Comparison of ENCODE assay signal across 9 cellular contexts in genomic region chr1:29121516-29121937, GRCh38. TPM values are rescaled to one million over a fixed set of nuclear protein-coding genes. Genes with fewer than 3 reads are reported as not detected.
DNase-seq lines count a peak whose midpoint lies in the region; ATAC-seq and TF ChIP-seq lines count a peak whose summit lies in the region.
"Had no signal": no experiment of that assay in that cellular context is flagged by ENCODE, and none has a peak within 500 bp of the region (broad histone marks: within the 10 kb centered on the region; RNA-seq: fewer than 3 reads in every experiment).

No MANE protein-coding gene starts in this region.

- no peaks in the 10 kb centered on the region for H3K9me3 Mint-ChIP-seq in endothelial cell (ENCODE audit: unreplicated experiment)

- intact Hi-C loops in HCT116 (cut with micrococcal nuclease): loop anchor here (1.0 kb wide), 1 partner anchor 239 kb away; no protein-coding TSS in a partner anchor

- H3K9me2 ChIP-seq in HCT116 (ENCODE audit: insufficient read depth) (no peaks in the 10 kb centered on the region), neural cell (ENCODE audit: insufficient read depth, low read length) (no peaks in the 10 kb centered on the region)

- no peaks in the 10 kb centered on the region for H3K9me3 ChIP-seq in HCT116 (ENCODE audit: control insufficient read depth in 1 of 2, insufficient read depth in 1 of 2, low read depth in 1 of 2, low read length in 2 of 2)
- H3K9me3 ChIP-seq in neural cell (ENCODE audit: low read length): no peaks in the 10 kb centered on the region

- H3K4me2 ChIP-seq in HCT116 (ENCODE audit: low read length) (peak overlapping the region; percentile 99), neural cell (ENCODE audit: low read length) (no peak overlapping the region)

- TF ChIP-seq RAD21 in HCT116 (IDR thresholded peaks at IDR 0.05; ENCODE audit: low read depth): no peak
- TF ChIP-seq RAD21 in neural cell (conservative IDR thresholded peaks at IDR 0.05): no peak

- CTCF ChIA-PET in HCT116 (lab: Charles Lee): interaction anchor here (1.0 to 2.7 kb wide), 8 partner anchors 9 to 244 kb away, joined by 4 to 9 read pairs (median 4); partner anchors contain the start of gene SRSF4

- no peak for TF ChIP-seq POLR2A in HCT116 (IDR thresholded peaks at IDR 0.05; ENCODE audit: borderline replicate concordance, extremely low read depth, insufficient read depth, insufficient read length)

- no peak overlapping the region for H3K27ac Mint-ChIP-seq in endothelial cell (ENCODE audit: unreplicated experiment)

- ATAC-seq in HCT116 (peak; percentile 44), HG02610 (IDR thresholded peaks at IDR 0.05; ENCODE audit: unreplicated experiment) (no peak), GM18909 (IDR thresholded peaks at IDR 0.05; ENCODE audit: poor library complexity, unreplicated experiment) (no peak)

- H3K79me2 ChIP-seq in HCT116 (ENCODE audit: insufficient read depth, low read length) (peaks cover 27% of the 10 kb centered on the region), neural cell (replicated peaks; ENCODE audit: insufficient read depth, low read length) (no peaks in the 10 kb centered on the region)

- no peak for TF ChIP-seq EP300 in neural cell (conservative IDR thresholded peaks at IDR 0.05; ENCODE audit: poor library complexity, severe bottlenecking)

- H3K27ac ChIP-seq in HCT116 (ENCODE audit: low read depth, low read length) (peak overlapping the region; percentile 93), neural cell (ENCODE audit: low read length) (no peak overlapping the region)

- no peaks in the 10 kb centered on the region for H3K27me3 ChIP-seq in HCT116 (ENCODE audit: insufficient read depth, low read length)
- peaks cover 60% of the 10 kb centered on the region for H3K27me3 ChIP-seq in neural cell (ENCODE audit: insufficient read depth, low read depth, low read length)

- RAD21 ChIA-PET in HCT116 (lab: Charles Lee; ENCODE audit: low non-redundant PET in 1 of 2, low total read pairs in 2 of 2, uncharacterized antibody in 2 of 2, unreplicated experiment in 2 of 2): interaction anchor here in 1 of 2 experiments (1.7 kb wide), 1 partner anchor 60 kb away, joined by 3 read pairs; the partner anchor contains the start of gene SRSF4

- no peaks in the 10 kb centered on the region for H4K20me1 ChIP-seq in HCT116 (ENCODE audit: insufficient read depth)
- no peaks in the 10 kb centered on the region for H4K20me1 ChIP-seq in neural cell (ENCODE audit: insufficient read depth)

- H2AFZ ChIP-seq in HCT116 (ENCODE audit: low read depth, low read length, poor library complexity, severe bottlenecking): no peak overlapping the region
- H2AFZ ChIP-seq in neural cell (ENCODE audit: low read depth, low read length): no peak overlapping the region

- peaks cover 12% of the 10 kb centered on the region for H3K27me3 Mint-ChIP-seq in endothelial cell (ENCODE audit: unreplicated experiment)

- no TSS peak for BruUV-seq in HCT116 (replicated peaks; lab: Mats Ljungman, UMichigan)

- H3K9ac ChIP-seq in HCT116 (ENCODE audit: low read length) (peak overlapping the region; percentile 97), neural cell (ENCODE audit: low read length) (no peak overlapping the region)

- H3K4me3 Mint-ChIP-seq in endothelial cell (ENCODE audit: unreplicated experiment): no peak overlapping the region

- peaks cover 6% of the 10 kb centered on the region for H3K4me1 Mint-ChIP-seq in endothelial cell (ENCODE audit: unreplicated experiment)

- POLR2A ChIA-PET in HCT116 (lab: Charles Lee): interaction anchor here (1.1 kb wide), 1 partner anchor 60 kb away, joined by 5 read pairs; the partner anchor contains the start of gene SRSF4

- TF ChIP-seq CTCF in AG09309 (IDR thresholded peaks at IDR 0.05; ENCODE audit: control insufficient read depth, insufficient read depth, low read depth, low read length, missing control alignments): no peak
- no peak for TF ChIP-seq CTCF in HCT116 (IDR thresholded peaks at IDR 0.05 in 2 of 3, conservative IDR thresholded peaks at IDR 0.05 in 1 of 3; ENCODE audit: borderline replicate concordance in 1 of 3, insufficient read depth in 1 of 3, low read depth in 2 of 3, low read length in 2 of 3)
- no peak for TF ChIP-seq CTCF in endothelial cell (IDR thresholded peaks at IDR 0.05; ENCODE audit: unreplicated experiment)
- no peak for TF ChIP-seq CTCF in neural cell (IDR thresholded peaks at IDR 0.05; ENCODE audit: poor library complexity, severe bottlenecking)

- H3K4me1 ChIP-seq in HCT116 (ENCODE audit: control insufficient read depth in 1 of 2, insufficient read depth in 2 of 2, low read length in 2 of 2): peaks cover 2 to 11% of the 10 kb centered on the region in 2 experiments; a peak in 2 of 4 replicates

- DNase-seq in AG09309 (ENCODE audit: low read depth): no peak
- DNase-seq in HCT116 (ENCODE audit: low read depth, low spot score): no peak
- peak; percentile 44 for DNase-seq in endothelial cell (ENCODE audit: low spot score)
- no peak for DNase-seq in SIG-M5 treated with dmso at 0.1 percent for 504 hours (lab: John Stamatoyannopoulos, UW; ENCODE audit: unreplicated experiment)
- DNase-seq in activated gamma-delta T cell (lab: John Stamatoyannopoulos, UW): no peak
- DNase-seq: SIG-M5 had no signal

- H3F3A ChIP-seq in neural cell (ENCODE audit: insufficient read depth, low read length, poor library complexity, severe bottlenecking): no peaks in the 10 kb centered on the region

- H3K4me3 ChIP-seq in AG09309 (ENCODE audit: control insufficient read depth, low read depth, low read length): peak overlapping the region; percentile 83
- H3K4me3 ChIP-seq in HCT116 (replicated peaks in 1 of 2; ENCODE audit: low read depth in 1 of 2, low read length in 2 of 2): peak overlapping the region; percentile 79 to 96
- peak overlapping the region; percentile 51 for H3K4me3 ChIP-seq in neural cell (ENCODE audit: low read length)

- H3K36me3 ChIP-seq in HCT116 (ENCODE audit: control insufficient read depth in 1 of 2, insufficient read depth in 2 of 2, low read length in 2 of 2) (no peaks in the 10 kb centered on the region), neural cell (ENCODE audit: insufficient read depth, low read length) (no peaks in the 10 kb centered on the region)

- peaks cover 27% of the 10 kb centered on the region for H3K36me3 Mint-ChIP-seq in endothelial cell (ENCODE audit: low read depth, unreplicated experiment)

TF ChIP-seq in HCT116, 20 proteins besides CTCF, POLR2A, EP300 and RAD21:
- TF ChIP-seq CBX3 (IDR thresholded peaks at IDR 0.05; ENCODE audit: low read depth): no peak
- TF ChIP-seq ZFX (IDR thresholded peaks at IDR 0.05): peak; percentile 66

TF ChIP-seq in neural cell, 6 proteins besides CTCF, POLR2A, EP300 and RAD21:
- TF ChIP-seq SMC3 (conservative IDR thresholded peaks at IDR 0.05; ENCODE audit: poor library complexity) (no peak), MXI1 (conservative IDR thresholded peaks at IDR 0.05; ENCODE audit: poor library complexity, severe bottlenecking) (no peak)

RNA-seq across cellular contexts. Expression of gene TMEM200B, which starts 2.2 kb away (rescaled TPM):
- 11.3 TPM for total RNA-seq in HCT116 (2021; ENCODE audit: unreplicated experiment)
- polyA plus RNA-seq in HCT116 (2012): 8.4 and 9.1 TPM in 2 replicates
- 0.95 TPM for total RNA-seq in endothelial cell (ENCODE audit: unreplicated experiment)
- polyA plus RNA-seq in neural cell: 0.11 and 0.22 TPM in 2 replicates
- not detected in 2 replicates for polyA minus RNA-seq in neural cell
